ENCODE assay signal across 11 cellular contexts in the genomic region with DNA sequence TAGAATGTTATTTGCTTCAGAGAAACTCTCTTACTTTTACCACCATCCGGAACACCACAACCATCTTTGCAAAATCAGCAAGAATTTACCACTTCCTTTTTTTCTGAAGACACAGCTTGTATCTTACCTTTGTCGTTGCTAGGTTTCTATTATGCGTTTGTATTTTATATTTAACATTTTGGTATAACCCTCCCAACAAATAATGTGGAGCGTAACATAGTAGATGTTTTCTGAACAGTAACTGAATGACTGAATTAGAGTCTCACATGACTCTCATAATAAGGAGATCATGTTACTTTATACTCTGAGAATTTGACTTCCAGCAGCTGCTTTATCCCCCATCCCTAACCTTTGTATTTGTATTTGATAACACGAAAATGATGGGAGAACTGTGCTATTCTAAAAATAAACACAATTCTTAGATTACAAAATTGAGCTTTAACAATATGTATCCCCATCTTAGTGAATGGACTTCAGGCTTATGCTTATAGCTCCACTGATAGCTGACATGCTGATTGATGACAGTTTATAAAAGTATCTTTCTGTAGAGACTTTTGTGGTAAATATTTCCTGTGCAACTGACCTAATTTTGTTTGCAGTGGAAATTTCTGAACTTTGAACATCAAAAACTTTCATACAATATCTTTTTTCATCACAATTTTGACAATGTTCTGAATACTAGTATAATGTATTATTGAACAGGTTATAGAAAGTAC. TPM values are rescaled to one million over a fixed set of nuclear protein-coding genes. Genes with fewer than 3 reads are reported as not detected.
DNase-seq lines count a peak whose midpoint lies in the region; ATAC-seq lines count a peak whose summit lies in the region.
"Had no signal": no experiment of that assay in that cellular context is flagged by ENCODE, and none has a peak within 500 bp of the region (broad histone marks: within the 10 kb centered on the region; RNA-seq: fewer than 3 reads in every experiment).

No MANE protein-coding gene starts in this region.

- peaks cover 25% of the 10 kb centered on the region for H3K4me1 ChIP-seq in CD4-positive, CD25-positive, alpha-beta regulatory T cell (ENCODE audit: control insufficient read depth, insufficient read depth, low read length, poor library complexity, severe bottlenecking)
- H3K4me1 ChIP-seq in HAP-1 = no peaks in the 10 kb centered on the region

- peak overlapping the region; percentile 73 to 84 (median 82) for H3K4me3 Mint-ChIP-seq in CD4-positive, CD25-positive, alpha-beta regulatory T cell
- peak overlapping the region; percentile 74 to 83 for H3K4me3 Mint-ChIP-seq in effector memory CD8-positive, alpha-beta T cell

- H3K36me3 ChIP-seq in CD4-positive, CD25-positive, alpha-beta regulatory T cell (ENCODE audit: control insufficient read depth, insufficient read depth, low read length) = no peaks in the 10 kb centered on the region
- no peaks in the 10 kb centered on the region for H3K36me3 ChIP-seq in HAP-1 (replicated peaks)

- peak overlapping the region; percentile 77 for H3K4me3 ChIP-seq in CD4-positive, CD25-positive, alpha-beta regulatory T cell (ENCODE audit: low read depth, low read length)
- no peak overlapping the region for H3K4me3 ChIP-seq in HAP-1

- H3K27me3 ChIP-seq in CD4-positive, CD25-positive, alpha-beta regulatory T cell (ENCODE audit: control insufficient read depth, insufficient read depth, low read length) = no peaks in the 10 kb centered on the region
- no peaks in the 10 kb centered on the region for H3K27me3 ChIP-seq in HAP-1 (ENCODE audit: low read depth)

- H3K4me1 Mint-ChIP-seq in CD4-positive, CD25-positive, alpha-beta regulatory T cell = peaks cover 13 to 83% (median 55%) of the 10 kb centered on the region in 4 donors
- peaks cover 64 to 79% of the 10 kb centered on the region in 2 donors for H3K4me1 Mint-ChIP-seq in effector memory CD8-positive, alpha-beta T cell (ENCODE audit: low read depth in 2 of 2)

- DNase-seq in CD4-positive, CD25-positive, alpha-beta regulatory T cell = peak in 2 of 3 donors; percentile 76 to 79
- peak; percentile 49 to 70 for DNase-seq in NOMO-1 (lab: John Stamatoyannopoulos, UW; ENCODE audit: unreplicated experiment in 2 of 2)
- peak in 1 of 3 experiments; percentile 16 for DNase-seq in effector memory CD8-positive, alpha-beta T cell
- no peak for DNase-seq in NCI-H1436 (lab: John Stamatoyannopoulos, UW)
- DNase-seq in HAP-1 (ENCODE audit: low spot score in 2 of 2) = no peak
- DNase-seq in NCI-H1092 (lab: John Stamatoyannopoulos, UW) = no peak
- DNase-seq in middle frontal gyrus (ENCODE audit: extremely low spot score, low spot score) = no peak
- DNase-seq: anterior cingulate cortex, DMS153 had no signal

- peaks cover 5% of the 10 kb centered on the region for H3K36me3 Mint-ChIP-seq in CD4-positive, CD25-positive, alpha-beta regulatory T cell
- H3K36me3 Mint-ChIP-seq in effector memory CD8-positive, alpha-beta T cell (ENCODE audit: insufficient read depth) = peaks cover 16% of the 10 kb centered on the region

- peak overlapping the region; percentile 96 to 99 (median 97) for H3K27ac Mint-ChIP-seq in CD4-positive, CD25-positive, alpha-beta regulatory T cell
- H3K27ac Mint-ChIP-seq in effector memory CD8-positive, alpha-beta T cell = peak overlapping the region; percentile 94 to 99

- peak overlapping the region; percentile 85 for H3K27ac ChIP-seq in CD4-positive, CD25-positive, alpha-beta regulatory T cell (ENCODE audit: insufficient read depth, low read length, poor library complexity, severe bottlenecking)

- no peaks in the 10 kb centered on the region for H3K9me3 ChIP-seq in CD4-positive, CD25-positive, alpha-beta regulatory T cell (ENCODE audit: control insufficient read depth in 2 of 2, low read length in 2 of 2)
- no peaks in the 10 kb centered on the region for H3K9me3 ChIP-seq in HAP-1

- peak; percentile 84 to 86 for ATAC-seq in CD4-positive, CD25-positive, alpha-beta regulatory T cell (ENCODE audit: low read depth in 2 of 2)
- ATAC-seq in GM21423 (IDR thresholded peaks at IDR 0.05; ENCODE audit: unreplicated experiment) = peak; percentile 74
- peak; percentile 89 for ATAC-seq in effector memory CD8-positive, alpha-beta T cell (replicated peaks)

- H3K9me3 Mint-ChIP-seq in CD4-positive, CD25-positive, alpha-beta regulatory T cell = peaks cover 0 to 7% (median 2%) of the 10 kb centered on the region in 7 donors
- H3K9me3 Mint-ChIP-seq in effector memory CD8-positive, alpha-beta T cell = peaks cover 6 to 17% of the 10 kb centered on the region in 2 donors

- H3K27me3 Mint-ChIP-seq in CD4-positive, CD25-positive, alpha-beta regulatory T cell = no peaks in the 10 kb centered on the region
- H3K27me3 Mint-ChIP-seq in effector memory CD8-positive, alpha-beta T cell = no peaks in the 10 kb centered on the region

- in situ Hi-C loops in HAP-1 (cut with MboI; ENCODE audit: low sequenced_read_pairs) = no loop called here

RNA-seq across cellular contexts. Expression of a gene that starts 7.9 kb away (rescaled TPM):
- total RNA-seq in CD4-positive, CD25-positive, alpha-beta regulatory T cell = 17.6 TPM
- polyA plus RNA-seq in CD4-positive, CD25-positive, alpha-beta regulatory T cell = 10 to 100 TPM; 14.4 to 30.5 (median 24.3) TPM
- total RNA-seq: renal cortical epithelial cell had no signal

RNA-seq across cellular contexts. Expression of a gene that starts 53.9 kb away (rescaled TPM):
- 219 TPM for total RNA-seq in CD4-positive, CD25-positive, alpha-beta regulatory T cell
- 100 to 1,000 TPM; 223 to 312 (median 247) TPM for polyA plus RNA-seq in CD4-positive, CD25-positive, alpha-beta regulatory T cell

Comparison
In these comparisons a context has a peak if more than half of its experiments do, and no peak if none do; other contexts are left out.
1. DNase-seq: peak in CD4-positive, CD25-positive, alpha-beta regulatory T cell (2 of 3) and NOMO-1 (2 of 2); none in NCI-H1436 (single experiment), HAP-1 (0 of 2), NCI-H1092 (single experiment) and middle frontal gyrus (single experiment).
2. Peak in every context shown above with its lines, with median percentiles within 50 percentile points of each other: ATAC-seq.